Comparison of ENCODE assay signal across 14 cellular contexts in genomic region chr7:28739128-28739527, GRCh38.
"Had no signal": no experiment of that assay in that cellular context is flagged by ENCODE, and none has a peak within 500 bp of the region (broad histone marks: within the 10 kb centered on the region; RNA-seq: fewer than 3 reads in every experiment).

No MANE protein-coding gene starts in this region.

- DNase-seq: heart left ventricle; hippocampal formation; kidney glomerular epithelial cell; mucosa of descending colon; naive thymus-derived CD8-positive, alpha-beta T cell; ovary; sigmoid colon; stimulated activated CD4-positive, alpha-beta T cell treated with anti-CD3 and anti-CD28 coated beads, Interleukin-12 subunit alpha, Interleukin-12 subunit beta, amount 100 ng/mL, for 4 hours; stimulated activated naive CD4-positive, alpha-beta T cell; uterus had no signal

- H3K4me1 ChIP-seq: right atrium auricular region, sigmoid colon, uterus had no signal

- ATAC-seq: mucosa of descending colon; naive thymus-derived CD8-positive, alpha-beta T cell had no signal

- H3K27ac ChIP-seq: heart left ventricle, ovary, right atrium auricular region, sigmoid colon, uterus had no signal

- H3K36me3 ChIP-seq: heart left ventricle, ovary, right atrium auricular region, sigmoid colon, stomach, uterus had no signal

- H3K4me3 ChIP-seq: heart left ventricle, mucosa of descending colon, ovary, right atrium auricular region, sigmoid colon, skin epidermis, uterus had no signal

- H3K27me3 ChIP-seq: heart left ventricle, ovary, right atrium auricular region, sigmoid colon, stomach, uterus had no signal

- FAIRE-seq: frontal cortex had no signal

- H3K9me3 ChIP-seq: heart left ventricle, mucosa of descending colon, ovary, right atrium auricular region, sigmoid colon, stomach, uterus had no signal
